Comparison of ENCODE assay signal across 19 cellular contexts in genomic region chr4:168835880-168836454, GRCh38.
DNase-seq lines count a peak whose midpoint lies in the region; ATAC-seq and TF ChIP-seq lines count a peak whose summit lies in the region.
"Had no signal": no experiment of that assay in that cellular context is flagged by ENCODE, and none has a peak within 500 bp of the region (broad histone marks: within the 10 kb centered on the region; RNA-seq: fewer than 3 reads in every experiment).

No MANE protein-coding gene starts in this region.

- no peak overlapping the region for H3K9ac ChIP-seq in rectal smooth muscle tissue (ENCODE audit: low read length)

- CTCF ChIA-PET in AG04450 (lab: Charles Lee), result interaction anchor here (0.6 to 1.9 kb wide), 3 partner anchors 89 to 292 kb away, joined by 3 to 6 read pairs (median 4); no protein-coding TSS in a partner anchor

- peak overlapping the region; percentile 30 for H3K4me3 ChIP-seq in AG04450 (ENCODE audit: low read depth, low read length)
- peak overlapping the region; percentile 90 to 95 for H3K4me3 ChIP-seq in ascending aorta
- H3K4me3 ChIP-seq in rectal smooth muscle tissue (ENCODE audit: low read length), result peak overlapping the region; percentile 14
- H3K4me3 ChIP-seq in Peyer's patch, result peak overlapping the region in 1 of 4 donors; percentile 74

- no peaks in the 10 kb centered on the region for H3K27me3 ChIP-seq in AG04450 (ENCODE audit: control insufficient read depth, insufficient read depth, low read length)
- no peaks in the 10 kb centered on the region for H3K27me3 ChIP-seq in ascending aorta
- H3K27me3 ChIP-seq in rectal smooth muscle tissue (ENCODE audit: control insufficient read depth, insufficient read depth, low read length), result no peaks in the 10 kb centered on the region
- H3K27me3 ChIP-seq in Peyer's patch, result no peaks in the 10 kb centered on the region

- POLR2A ChIA-PET in AG04450 (lab: Yijun Ruan, JAX), result interaction anchor here (0.8 to 1.3 kb wide), 2 partner anchors 20 to 202 kb away, joined by 3 read pairs; no protein-coding TSS in a partner anchor

- H3K27ac ChIP-seq in AG04450 (ENCODE audit: low read depth, low read length) (no peak overlapping the region), ascending aorta (peak overlapping the region; percentile 97 to 99), rectal smooth muscle tissue (ENCODE audit: low read depth, low read length) (peak overlapping the region; percentile 76), Peyer's patch (peak overlapping the region in 2 of 4 donors; percentile 31 to 88)

- TF ChIP-seq POLR2A in Peyer's patch (IDR thresholded peaks at IDR 0.05), result no peak

- no peaks in the 10 kb centered on the region; the same call in 1 of the 2 replicates for H3K9me3 ChIP-seq in AG04450 (ENCODE audit: control insufficient read depth, insufficient read depth, low read length)
- H3K9me3 ChIP-seq in ascending aorta, result no peaks in the 10 kb centered on the region
- no peaks in the 10 kb centered on the region for H3K9me3 ChIP-seq in Peyer's patch

- peaks cover 23 to 50% of the 10 kb centered on the region in 2 donors for H3K4me1 ChIP-seq in ascending aorta
- H3K4me1 ChIP-seq in rectal smooth muscle tissue (ENCODE audit: control insufficient read depth, insufficient read depth, low read length), result peaks cover 32% of the 10 kb centered on the region
- peaks cover 0 to 21% (median 0%) of the 10 kb centered on the region in 4 donors for H3K4me1 ChIP-seq in Peyer's patch

- no peak for TF ChIP-seq CTCF in AG04450 (IDR thresholded peaks at IDR 0.05; ENCODE audit: low read depth, low read length)
- TF ChIP-seq CTCF in ascending aorta (IDR thresholded peaks at IDR 0.05), result no peak
- TF ChIP-seq CTCF in Peyer's patch (IDR thresholded peaks at IDR 0.05), result no peak

- H3K36me3 ChIP-seq in ascending aorta (peaks cover 2 to 5% of the 10 kb centered on the region in 2 donors), rectal smooth muscle tissue (ENCODE audit: control insufficient read depth, insufficient read depth, low read length) (no peaks in the 10 kb centered on the region), Peyer's patch (no peaks in the 10 kb centered on the region)

- intact Hi-C loops in ascending aorta (cut with DNase I), result no loop called here

- ATAC-seq in esophagus mucosa, result peak; percentile 68
- no peak for ATAC-seq in HG03135 (IDR thresholded peaks at IDR 0.05; ENCODE audit: unreplicated experiment)

- no peak for DNase-seq in AG04450 (ENCODE audit: low read depth, low spot score)
- no peak for DNase-seq in ascending aorta (ENCODE audit: low spot score in 2 of 2)
- DNase-seq in NCI-H82 treated with DMSO at 0.1 percent for 48 hours (lab: John Stamatoyannopoulos, UW; ENCODE audit: unreplicated experiment), result no peak
- no peak for DNase-seq in Peyer's patch
- DNase-seq in EL, result no peak
- DNase-seq: activated CD4-positive, CD25-positive, alpha-beta regulatory T cell; activated effector memory CD4-positive, alpha-beta T cell treated with anti-CD3 and anti-CD28 coated beads, Interleukin-2, amount 50 U/mL, for 16 hours; amygdala; dermis blood vessel endothelial cell; GDM1; NCI-H1417; NCI-H345; posterior cingulate gyrus; SHP77 treated with DMSO at 0.1 percent for 48 hours; stimulated activated naive CD4-positive, alpha-beta T cell treated with Interleukin-2 at 50 U/mL for 16 hours; T-helper 17 cell had no signal
